In the genomic region with DNA sequence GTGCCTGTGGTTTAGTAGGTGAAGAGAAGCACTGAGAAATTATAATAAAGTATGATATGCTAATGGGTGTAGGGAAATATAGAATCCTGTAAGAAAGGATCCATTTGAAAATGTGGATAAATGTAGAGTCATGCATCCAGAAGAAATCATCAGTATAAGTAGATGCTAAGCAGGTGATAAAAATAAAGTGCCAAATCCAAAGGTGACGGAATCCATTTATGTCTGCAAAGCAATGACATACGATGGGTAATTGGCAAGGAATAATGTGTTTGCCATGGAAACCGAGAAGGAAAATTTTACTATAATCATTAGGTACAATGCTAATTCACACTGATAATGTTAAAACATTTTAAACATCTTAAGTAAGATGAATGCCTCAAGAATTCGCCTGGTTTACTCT, we compare ENCODE assay signal across 3 cellular contexts.
"Had no signal": no experiment of that assay in that cellular context is flagged by ENCODE, and none has a peak within 500 bp of the region (broad histone marks: within the 10 kb centered on the region; RNA-seq: fewer than 3 reads in every experiment).

No MANE protein-coding gene starts in this region.

- ATAC-seq: GM12878 had no signal

- H3K4me3 ChIP-seq: GM12878 had no signal

- DNase-seq: GDM1, GF-D8 had no signal
